ENCODE assay signal across 8 cellular contexts in the genomic region with DNA sequence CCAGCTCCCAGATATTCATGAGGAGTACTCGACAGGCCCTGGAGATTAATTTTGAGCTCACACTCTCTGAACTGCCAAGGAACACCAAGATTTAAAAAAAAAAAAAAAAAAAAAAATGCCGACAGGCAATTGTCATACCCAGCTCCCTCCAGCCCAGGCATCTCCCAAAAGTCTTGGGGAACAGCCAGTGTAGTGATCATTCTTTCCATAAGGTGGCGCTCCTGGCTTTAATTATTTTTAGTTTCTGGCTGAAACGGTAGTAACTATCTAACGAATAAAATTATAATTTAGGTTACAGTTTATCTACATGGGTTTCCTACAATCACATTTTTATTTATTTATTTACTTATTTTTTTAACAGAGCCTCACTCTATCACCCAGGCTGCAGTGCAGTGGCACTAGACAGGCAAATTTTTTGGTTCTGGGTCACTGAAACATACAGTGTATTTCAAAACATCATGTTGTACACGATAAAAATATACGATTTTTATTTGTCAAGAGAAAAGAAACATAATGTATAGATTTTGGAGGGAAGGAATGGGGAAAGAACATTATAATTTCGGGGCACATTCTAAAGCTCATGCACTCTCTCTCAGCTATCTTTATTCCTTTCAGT.
DNase-seq lines count a peak whose midpoint lies in the region; ATAC-seq and TF ChIP-seq lines count a peak whose summit lies in the region.

No MANE protein-coding gene starts in this region.

- peak; percentile 47 to 67 (median 54) for ATAC-seq in right lobe of liver
- ATAC-seq in naive thymus-derived CD4-positive, alpha-beta T cell = no peak
- no peak for ATAC-seq in GM21528 (IDR thresholded peaks at IDR 0.05; ENCODE audit: low FRiP score, unreplicated experiment)

- TF ChIP-seq CTCF in HEK293 (tag by site-specific recombination; IDR thresholded peaks at IDR 0.05) (no peak), coronary artery (IDR thresholded peaks at IDR 0.05) (peak; percentile 51), right lobe of liver (IDR thresholded peaks at IDR 0.05) (peak; percentile 57 to 68 (median 66))

- H3K36me3 Mint-ChIP-seq in naive thymus-derived CD4-positive, alpha-beta T cell = no peaks in the 10 kb centered on the region

- H3K4me1 ChIP-seq in HEK293 (ENCODE audit: control insufficient read depth, insufficient read depth, low read length) (no peaks in the 10 kb centered on the region), right lobe of liver (peaks cover 0 to 11% (median 0%) of the 10 kb centered on the region in 4 donors)
- no peaks in the 10 kb centered on the region for H3K4me1 ChIP-seq in naive thymus-derived CD4-positive, alpha-beta T cell (ENCODE audit: control insufficient read depth in 2 of 2, insufficient read depth in 2 of 2, low read length in 2 of 2)

- no peak for TF ChIP-seq POLR2A in right lobe of liver (IDR thresholded peaks at IDR 0.05)

- no peaks in the 10 kb centered on the region for H3K9me3 Mint-ChIP-seq in naive thymus-derived CD4-positive, alpha-beta T cell

- WGBS in right lobe of liver (ENCODE audit: insufficient coverage, low coverage, low lambda C conversion rate, missing lambda C conversion rate) = 19% methylated on average over 8 of the region's 8 CpGs

- H3K36me3 ChIP-seq in HEK293 (ENCODE audit: control insufficient read depth in 2 of 2, insufficient read depth in 1 of 2, low read length in 2 of 2) (no peaks in the 10 kb centered on the region), right lobe of liver (no peaks in the 10 kb centered on the region)
- no peaks in the 10 kb centered on the region for H3K36me3 ChIP-seq in naive thymus-derived CD4-positive, alpha-beta T cell (ENCODE audit: control insufficient read depth in 2 of 3, insufficient read depth in 3 of 3, low read length in 3 of 3)

- H3K4me1 Mint-ChIP-seq in naive thymus-derived CD4-positive, alpha-beta T cell = peaks cover 0 to 14% (median 0%) of the 10 kb centered on the region in 7 donors

- POLR2A ChIA-PET in HEK293 (lab: Yijun Ruan, JAX) = interaction anchor here (0.6 to 0.7 kb wide), 2 partner anchors 153 to 635 kb away, joined by 4 to 5 read pairs; no protein-coding TSS in a partner anchor
- POLR2A ChIA-PET in naive thymus-derived CD4-positive, alpha-beta T cell (lab: Charles Lee) = interaction anchor here (0.6 kb wide), 1 partner anchor 166 kb away, joined by 5 read pairs; no protein-coding TSS in a partner anchor

- H3K27ac Mint-ChIP-seq in naive thymus-derived CD4-positive, alpha-beta T cell = no peak overlapping the region

- H3K9me3 ChIP-seq in HEK293 (ENCODE audit: control insufficient read depth, insufficient read depth, low read depth, low read length) (no peaks in the 10 kb centered on the region), right lobe of liver (no peaks in the 10 kb centered on the region)
- no peaks in the 10 kb centered on the region for H3K9me3 ChIP-seq in naive thymus-derived CD4-positive, alpha-beta T cell (ENCODE audit: control insufficient read depth in 2 of 3, low read length in 3 of 3)

- H3K27me3 Mint-ChIP-seq in naive thymus-derived CD4-positive, alpha-beta T cell = peaks cover 4 to 20% (median 14%) of the 10 kb centered on the region in 5 donors

- H3K27ac ChIP-seq in HEK293 (ENCODE audit: extremely low read depth, low read depth, low read length) (no peak overlapping the region), coronary artery (peak overlapping the region in 1 of 2 donors; percentile 21), right lobe of liver (no peak overlapping the region)
- H3K27ac ChIP-seq in naive thymus-derived CD4-positive, alpha-beta T cell (ENCODE audit: low read depth, low read length) = no peak overlapping the region

- CTCF ChIA-PET in HEK293 (lab: Yijun Ruan, JAX) = interaction anchor here (0.5 to 2.0 kb wide), 36 partner anchors 8 to 1258 kb away, joined by 3 to 5 read pairs (median 3); no protein-coding TSS in a partner anchor
- CTCF ChIA-PET in naive thymus-derived CD4-positive, alpha-beta T cell (lab: Charles Lee) = interaction anchor here (1.7 kb wide), 1 partner anchor 8 kb away, joined by 7 read pairs; no protein-coding TSS in a partner anchor

- DNase-seq in DMS114 treated with DMSO at 0.1 percent for 48 hours (lab: John Stamatoyannopoulos, UW; ENCODE audit: unreplicated experiment) = peak; percentile 10
- peak; percentile 59 for DNase-seq in OCI-M1 (lab: John Stamatoyannopoulos, UW)
- no peak for DNase-seq in coronary artery (ENCODE audit: low spot score)
- DNase-seq in right lobe of liver = peak in 1 of 3 donors; percentile 54
- no peak for DNase-seq in naive thymus-derived CD4-positive, alpha-beta T cell
- no peak for DNase-seq in NCI-H2107 treated with DMSO at 0.1 percent for 48 hours (lab: John Stamatoyannopoulos, UW; ENCODE audit: unreplicated experiment)

- no peaks in the 10 kb centered on the region for H3K27me3 ChIP-seq in right lobe of liver
- no peaks in the 10 kb centered on the region for H3K27me3 ChIP-seq in naive thymus-derived CD4-positive, alpha-beta T cell (ENCODE audit: control insufficient read depth in 2 of 2, insufficient read depth in 2 of 2, low read length in 2 of 2)

- intact Hi-C loops in right lobe of liver (cut with DNase I) = no loop called here
- intact Hi-C loops in naive thymus-derived CD4-positive, alpha-beta T cell (cut with micrococcal nuclease) = loop anchor here (5.0 kb wide), 2 partner anchors 1142 to 1202 kb away; no protein-coding TSS in a partner anchor

- no peak overlapping the region for H3K4me3 Mint-ChIP-seq in naive thymus-derived CD4-positive, alpha-beta T cell

- H3K4me3 ChIP-seq in HEK293 (ENCODE audit: low read depth, low read length) = no peak overlapping the region
- no peak overlapping the region for H3K4me3 ChIP-seq in coronary artery
- no peak overlapping the region for H3K4me3 ChIP-seq in right lobe of liver
- H3K4me3 ChIP-seq in naive thymus-derived CD4-positive, alpha-beta T cell (ENCODE audit: low read length) = no peak overlapping the region

TF ChIP-seq in HEK293, 187 proteins besides CTCF, POLR2A, EP300 and RAD21:
- TF ChIP-seq ZFHX2 (tag by site-specific recombination; conservative IDR thresholded peaks at IDR 0.05) (no peak), ZXDB (tag by site-specific recombination; IDR thresholded peaks at IDR 0.05) (no peak), ZNF335 (tag by site-specific recombination; conservative IDR thresholded peaks at IDR 0.05) (peak; percentile 47), ZNF654 (tag by site-specific recombination; IDR thresholded peaks at IDR 0.05; ENCODE audit: low read depth) (peak; percentile 65)

Comparison
In these comparisons a context has a peak if more than half of its experiments do, and no peak if none do; other contexts are left out.
1. DNase-seq: peak in DMS114 treated with DMSO at 0.1 percent for 48 hours (single experiment) and OCI-M1 (single experiment); none in coronary artery (single experiment), naive thymus-derived CD4-positive, alpha-beta T cell (0 of 9) and NCI-H2107 treated with DMSO at 0.1 percent for 48 hours (single experiment).
2. ATAC-seq: peak in right lobe of liver (4 of 4); none in naive thymus-derived CD4-positive, alpha-beta T cell (single experiment) and GM21528 (single experiment).
3. intact Hi-C loops: an anchor here in naive thymus-derived CD4-positive, alpha-beta T cell (5.0 kb wide); none called in right lobe of liver.